Comparison of ENCODE assay signal across 8 cellular contexts in genomic region chr1:239386453-239387303, GRCh38. TPM values are rescaled to one million over a fixed set of nuclear protein-coding genes. Genes with fewer than 3 reads are reported as not detected.
DNase-seq lines count a peak whose midpoint lies in the region; ATAC-seq, FAIRE-seq and TF ChIP-seq lines count a peak whose summit lies in the region.

TSS of gene CHRM3 (plus strand) at chr1:239386568. CDS start at chr1:239907452, 520,884 bp downstream.

- H3K9me3 ChIP-seq in WERI-Rb-1 (ENCODE audit: severe bottlenecking) (no peaks in the 10 kb centered on the region), neuron (ENCODE audit: low read length) (no peaks in the 10 kb centered on the region)

- CTCF ChIA-PET in AG04449 (lab: Yijun Ruan, JAX), result interaction anchor here (0.6 to 1.0 kb wide), 2 partner anchors 511 to 534 kb away, joined by 3 to 4 read pairs; no protein-coding TSS in a partner anchor

- FAIRE-seq in frontal cortex (lab: Jason Lieb, UNC), result no peak

- no peaks in the 10 kb centered on the region for H3K36me3 ChIP-seq in WERI-Rb-1
- H3K36me3 ChIP-seq in neuron (ENCODE audit: insufficient read depth, low read length), result no peaks in the 10 kb centered on the region

- H3K27me3 ChIP-seq in WERI-Rb-1 (ENCODE audit: insufficient read depth, low read depth, severe bottlenecking) (peaks cover 3% of the 10 kb centered on the region), neuron (ENCODE audit: insufficient read depth, low read length) (peaks cover 57% of the 10 kb centered on the region)

- POLR2A ChIA-PET in AG04449 (lab: Yijun Ruan, JAX), result no interaction called here

- H3K27ac ChIP-seq in WERI-Rb-1, result peak within 1 kb of the TSS; percentile 58

- no peak for DNase-seq in AG04449 (ENCODE audit: low read depth, low spot score)
- peak; percentile 56 for DNase-seq in HS-5 (ENCODE audit: low read depth)
- peak; percentile 96 for DNase-seq in WERI-Rb-1
- peak; percentile 35 to 44 for DNase-seq in frontal cortex (ENCODE audit: low spot score in 2 of 2)
- no peak for DNase-seq in stimulated activated naive CD4-positive, alpha-beta T cell (lab: John Stamatoyannopoulos, UW)
- no peak for DNase-seq in GM20000 (ENCODE audit: low spot score)

- H3K4me3 ChIP-seq in AG04449 (ENCODE audit: low read depth, low read length) (peak within 1 kb of the TSS; percentile 33), WERI-Rb-1 (ENCODE audit: low read depth, low read length) (peak within 1 kb of the TSS; percentile 75), neuron (ENCODE audit: low read length) (peak within 1 kb of the TSS; percentile 40)

- peak within 1 kb of the TSS; percentile 70 for H2AFZ ChIP-seq in neuron (ENCODE audit: low read depth, low read length)

- no peak for ATAC-seq in HG02763 (IDR thresholded peaks at IDR 0.05; ENCODE audit: unreplicated experiment)

- peaks cover 9% of the 10 kb centered on the region for H3K4me1 ChIP-seq in neuron (ENCODE audit: insufficient read depth, low read length)

- TF ChIP-seq CTCF in AG04449 (IDR thresholded peaks at IDR 0.05; ENCODE audit: insufficient read depth, low read length, missing control alignments), result peak; percentile 6
- peak; percentile 74 for TF ChIP-seq CTCF in WERI-Rb-1 (IDR thresholded peaks at IDR 0.05; ENCODE audit: low read depth, low read length)
- no peak for TF ChIP-seq CTCF in GM20000 (IDR thresholded peaks at IDR 0.05; ENCODE audit: extremely low read depth, missing control alignments)

RNA-seq across cellular contexts. Expression of gene CHRM3, which starts in this region (rescaled TPM):
- total RNA-seq in frontal cortex, result 39.1 TPM

Comparison
In these comparisons a context has a peak if more than half of its experiments do, and no peak if none do; other contexts are left out.
1. DNase-seq: peak in HS-5 (single experiment), WERI-Rb-1 (single experiment) and frontal cortex (2 of 2); none in AG04449 (single experiment), stimulated activated naive CD4-positive, alpha-beta T cell (0 of 6) and GM20000 (single experiment).
2. Peak in every context shown above with its lines, with median percentiles within 50 percentile points of each other: H3K4me3 ChIP-seq.